ENCODE assay signal across 9 cellular contexts in genomic region chr2:222690564-222691200, GRCh38. TPM values are rescaled to one million over a fixed set of nuclear protein-coding genes. Genes with fewer than 3 reads are reported as not detected.
DNase-seq lines count a peak whose midpoint lies in the region; ATAC-seq, FAIRE-seq and TF ChIP-seq lines count a peak whose summit lies in the region.
"Had no signal": no experiment of that assay in that cellular context is flagged by ENCODE, and none has a peak within 500 bp of the region (broad histone marks: within the 10 kb centered on the region; RNA-seq: fewer than 3 reads in every experiment).

No MANE protein-coding gene starts in this region.

- TF ChIP-seq RAD21 in HepG2 (CRISPR knock-in tag; IDR thresholded peaks at IDR 0.05): peak; percentile 97

- peaks cover 12% of the 10 kb centered on the region for H3K4me1 ChIP-seq in HepG2 (ENCODE audit: insufficient read depth, low read length)

- H3K79me2 ChIP-seq in HepG2 (ENCODE audit: insufficient read depth, low read length): no peaks in the 10 kb centered on the region

- no peak overlapping the region for H3K4me3 ChIP-seq in HepG2 (replicated peaks in 1 of 3; ENCODE audit: insufficient read depth in 1 of 3, low read depth in 2 of 3, low read length in 3 of 3)

- H3K27me3 ChIP-seq in HepG2 (ENCODE audit: control insufficient read depth in 1 of 2, insufficient read depth in 2 of 2, low read length in 2 of 2): no peaks in the 10 kb centered on the region

- peak; percentile 99 for TF ChIP-seq CTCF in HepG2 (CRISPR knock-in tag; IDR thresholded peaks at IDR 0.05)

- no peak overlapping the region for H3K27ac ChIP-seq in HepG2 (ENCODE audit: extremely low read length, insufficient read depth, low read length)

- no peak overlapping the region for H3K4me2 ChIP-seq in HepG2 (ENCODE audit: low read depth, low read length)

- no peak overlapping the region for H3K9ac ChIP-seq in HepG2 (ENCODE audit: insufficient read depth, low read depth, low read length)

- peak; percentile 95 for ATAC-seq in GM18909 (IDR thresholded peaks at IDR 0.05; ENCODE audit: poor library complexity, unreplicated experiment)
- peak; percentile 97 for ATAC-seq in HG03103 (IDR thresholded peaks at IDR 0.05; ENCODE audit: low read depth, unreplicated experiment)
- peak; percentile 92 for ATAC-seq in HepG2

- intact Hi-C loops in HepG2 (cut with micrococcal nuclease; ENCODE audit: unreplicated experiment): loop anchor here (1.0 kb wide), 5 partner anchors 107 to 411 kb away; no protein-coding TSS in a partner anchor

- TF ChIP-seq EP300 in HepG2 (IDR thresholded peaks at IDR 0.05; ENCODE audit: low read depth in 2 of 2, low read length in 2 of 2) (peak in 1 of 2 experiments; percentile 20; a peak in 1 of 4 replicates), HepG2 (CRISPR knock-in tag; IDR thresholded peaks at IDR 0.05; ENCODE audit: borderline replicate concordance) (no peak)

- DNase-seq in C1 segment of cervical spinal cord (lab: John Stamatoyannopoulos, UW): peak in 10 of 14 donors; percentile 3 to 54 (median 34)
- DNase-seq in NCI-H2171 treated with DMSO at 0.1 percent for 48 hours (lab: John Stamatoyannopoulos, UW): peak; percentile 70
- peak; percentile 23 to 47 (median 42) for DNase-seq in activated CD4-positive, CD25-positive, alpha-beta regulatory T cell (lab: John Stamatoyannopoulos, UW)
- DNase-seq in central memory CD4-positive, alpha-beta T cell: peak; percentile 59
- DNase-seq in HepG2 (ENCODE audit: low spot score): peak; percentile 81
- peak; percentile 23 to 36 (median 31) for DNase-seq in stimulated activated CD4-positive, alpha-beta T cell treated with anti-CD3 and anti-CD28 coated beads, TNF-alpha, amount 100 ng/mL, for 4 hours (ENCODE audit: low read depth in 3 of 3)

- H3K36me3 ChIP-seq in HepG2 (replicated peaks in 1 of 2; ENCODE audit: control insufficient read depth in 1 of 2, insufficient read depth in 2 of 2, low read length in 2 of 2): no peaks in the 10 kb centered on the region; a peak in 1 of 5 replicates

- TF ChIP-seq POLR2A in HepG2 (IDR thresholded peaks at IDR 0.05; ENCODE audit: insufficient read depth in 1 of 2, low read depth in 2 of 2, low read length in 2 of 2): no peak

- peak; percentile 88 for FAIRE-seq in HepG2 (lab: Jason Lieb, UNC)

- H4K20me1 ChIP-seq in HepG2 (ENCODE audit: insufficient read depth, low read length): no peaks in the 10 kb centered on the region

- no peaks in the 10 kb centered on the region for H3K9me3 ChIP-seq in HepG2 (ENCODE audit: low read length)

- no TSS peak for BruUV-seq in HepG2 (replicated peaks; lab: Mats Ljungman, UMichigan)

- CTCF ChIA-PET in HepG2 (lab: Yijun Ruan, JAX; ENCODE audit: low intra/inter-chr PET ratio, low total read pairs): interaction anchor here (0.6 to 4.4 kb wide), 25 partner anchors 10 to 411 kb away, joined by 3 to 108 read pairs (median 4); partner anchors contain the start of genes ACSL3 and FARSB

- 27% methylated on average over 10 of the region's 10 CpGs for WGBS in HepG2 (ENCODE audit: low lambda C conversion rate)

- POLR2A ChIA-PET in HepG2 (lab: Yijun Ruan, JAX): interaction anchor here (0.9 kb wide), 1 partner anchor 16 kb away, joined by 3 read pairs; no protein-coding TSS in a partner anchor

- in situ Hi-C loops in HepG2 (cut with HindIII; ENCODE audit: extremely low pct_ligation_motif_present, low pct_unique_long_range_greater_than_20kb): loop anchor here (5.0 to 25.0 kb wide), 2 partner anchors 212 to 397 kb away; no protein-coding TSS in a partner anchor

- no peak overlapping the region for H2AFZ ChIP-seq in HepG2 (ENCODE audit: low read length)

TF ChIP-seq in HepG2, 621 proteins besides CTCF, POLR2A, EP300 and RAD21 (continues in another document):
- TF ChIP-seq CBX1 (IDR thresholded peaks at IDR 0.05; ENCODE audit: low read depth): peak; percentile 39
- no peak for TF ChIP-seq MBD4 (IDR thresholded peaks at IDR 0.05; ENCODE audit: borderline replicate concordance, low read length)
- no peak for TF ChIP-seq ZFP1 (CRISPR knock-in tag; IDR thresholded peaks at IDR 0.05)
- no peak for TF ChIP-seq ZNF543 (CRISPR knock-in tag; IDR thresholded peaks at IDR 0.05)
- 0 out of 2 replicates have a peak, but pooled peaks have one; percentile 19 for TF ChIP-seq FOXK2 (IDR thresholded peaks at IDR 0.05)
- no peak for TF ChIP-seq CREB1 (IDR thresholded peaks at IDR 0.05)
- no peak for TF ChIP-seq CREB1 (CRISPR knock-in tag; IDR thresholded peaks at IDR 0.05)
- TF ChIP-seq GATAD1 (CRISPR knock-in tag; IDR thresholded peaks at IDR 0.05): 0 out of 2 replicates have a peak, but pooled peaks have one; percentile 34
- TF ChIP-seq ZNF160 (CRISPR knock-in tag; IDR thresholded peaks at IDR 0.05): no peak
- TF ChIP-seq DBP (CRISPR knock-in tag; IDR thresholded peaks at IDR 0.05; ENCODE audit: not compliant biosample characterization): no peak
- TF ChIP-seq SOX5 (CRISPR knock-in tag; IDR thresholded peaks at IDR 0.05; ENCODE audit: borderline replicate concordance): peak; percentile 59; the same call in 1 of the 2 replicates
- TF ChIP-seq PAF1 (CRISPR knock-in tag; IDR thresholded peaks at IDR 0.05): no peak
- 0 out of 2 replicates have a peak, but pooled peaks have one; percentile 35 for TF ChIP-seq SIN3A (IDR thresholded peaks at IDR 0.05; ENCODE audit: borderline replicate concordance, low read depth, low read length)
- no peak for TF ChIP-seq ZNF773 (CRISPR knock-in tag; IDR thresholded peaks at IDR 0.05; ENCODE audit: borderline replicate concordance)
- TF ChIP-seq ZNF124 (CRISPR knock-in tag; IDR thresholded peaks at IDR 0.05): 0 out of 2 replicates have a peak, but pooled peaks have one; percentile 68
- no peak for TF ChIP-seq ZNF850 (CRISPR knock-in tag; conservative IDR thresholded peaks at IDR 0.05)

RNA-seq across cellular contexts. Expression of gene MOGAT1, which starts 19.2 kb away (rescaled TPM):
- total RNA-seq in HepG2 (2016; rRNA removed; fragmentation: Illumina TruSeq; extraction: Trizol): 1.3 and 4.3 TPM in 2 replicates
- 0.61 and 1.2 TPM in 2 replicates for total RNA-seq in HepG2 (2016; cell fraction: cytosol; rRNA removed; fragmentation: Illumina TruSeq; extraction: Trizol; ENCODE audit: low read depth)
- total RNA-seq in HepG2 (2016; cell fraction: insoluble cytoplasmic fraction; rRNA removed; fragmentation: Illumina TruSeq; extraction: Trizol): 1.2 and 3.9 TPM in 2 replicates
- 0.93 and 1.2 TPM in 2 replicates for total RNA-seq in HepG2 (2016; cell fraction: membrane; rRNA removed; fragmentation: Illumina TruSeq; extraction: Trizol)
- total RNA-seq in HepG2 (2016; cell fraction: nucleus; rRNA removed; fragmentation: Illumina TruSeq; extraction: Trizol): 8.0 TPM in 2 replicates
- 0.81 and 0.98 TPM in 2 replicates for polyA plus RNA-seq in HepG2 (2011; rRNA removed)
- polyA plus RNA-seq in HepG2 (2011; cell fraction: cytosol; rRNA removed): 0.25 and 0.38 TPM in 2 replicates
- 1.4 and 1.8 TPM in 2 replicates for polyA plus RNA-seq in HepG2 (2011; cell fraction: nucleus; rRNA removed)
- polyA plus RNA-seq in HepG2 (2012): 0.36 and 0.47 TPM in 2 replicates
- 0.59 and 0.72 TPM in 2 replicates for polyA plus RNA-seq in HepG2 (2016; cell fraction: cytosol; fragmentation: Illumina TruSeq; extraction: Trizol; ENCODE audit: low read depth)
- 0.46 and 0.64 TPM in 2 replicates for polyA plus RNA-seq in HepG2 (2016; cell fraction: insoluble cytoplasmic fraction; fragmentation: Illumina TruSeq; extraction: Trizol; ENCODE audit: low read depth)
- polyA plus RNA-seq in HepG2 (2016; cell fraction: membrane; fragmentation: Illumina TruSeq; extraction: Trizol; ENCODE audit: low read depth): 0.55 and 0.64 TPM in 2 replicates
- 4.3 and 5.0 TPM in 2 replicates for polyA plus RNA-seq in HepG2 (2016; cell fraction: nucleus; fragmentation: Illumina TruSeq; extraction: Trizol; ENCODE audit: insufficient read depth, low read depth)
- 1.3 TPM in 1 of 2 replicates, not detected in the other for polyA minus RNA-seq in HepG2 (2011; rRNA and poly(A)+ RNA removed; ENCODE audit: low replicate concordance)
- polyA minus RNA-seq in HepG2 (2011; cell fraction: cytosol; rRNA and poly(A)+ RNA removed): 0.59 and 0.62 TPM in 2 replicates
- polyA minus RNA-seq in HepG2 (2011; cell fraction: nucleus; rRNA and poly(A)+ RNA removed): 4.2 and 4.4 TPM in 2 replicates
- total RNA-seq: activated CD8-positive, alpha-beta memory T cell treated with anti-CD3 and anti-CD28 coated beads for 36 hours had no signal

RNA-seq across cellular contexts. Expression of gene FARSB, which starts 34.8 kb away (rescaled TPM):
- 45.9 and 68.1 TPM in 2 replicates for total RNA-seq in HepG2 (2016; rRNA removed; fragmentation: Illumina TruSeq; extraction: Trizol)
- total RNA-seq in HepG2 (2016; cell fraction: cytosol; rRNA removed; fragmentation: Illumina TruSeq; extraction: Trizol; ENCODE audit: low read depth): 17.9 and 20.0 TPM in 2 replicates
- total RNA-seq in HepG2 (2016; cell fraction: insoluble cytoplasmic fraction; rRNA removed; fragmentation: Illumina TruSeq; extraction: Trizol): 46.3 and 67.7 TPM in 2 replicates
- 26.9 and 31.4 TPM in 2 replicates for total RNA-seq in HepG2 (2016; cell fraction: membrane; rRNA removed; fragmentation: Illumina TruSeq; extraction: Trizol)
- total RNA-seq in HepG2 (2016; cell fraction: nucleus; rRNA removed; fragmentation: Illumina TruSeq; extraction: Trizol): 36.7 and 38.1 TPM in 2 replicates
- polyA plus RNA-seq in HepG2 (2011; rRNA removed): 19.2 and 23.3 TPM in 2 replicates
- 12.4 and 17.3 TPM in 2 replicates for polyA plus RNA-seq in HepG2 (2011; cell fraction: cytosol; rRNA removed)
- 7.7 and 8.8 TPM in 2 replicates for polyA plus RNA-seq in HepG2 (2011; cell fraction: nucleus; rRNA removed)
- 28.5 and 35.1 TPM in 2 replicates for polyA plus RNA-seq in HepG2 (2012)
- polyA plus RNA-seq in HepG2 (2016; cell fraction: cytosol; fragmentation: Illumina TruSeq; extraction: Trizol; ENCODE audit: low read depth): 14.9 and 15.4 TPM in 2 replicates
- 84.0 and 86.1 TPM in 2 replicates for polyA plus RNA-seq in HepG2 (2016; cell fraction: insoluble cytoplasmic fraction; fragmentation: Illumina TruSeq; extraction: Trizol; ENCODE audit: low read depth)
- polyA plus RNA-seq in HepG2 (2016; cell fraction: membrane; fragmentation: Illumina TruSeq; extraction: Trizol; ENCODE audit: low read depth): 22.7 and 26.5 TPM in 2 replicates
- 31.2 and 31.9 TPM in 2 replicates for polyA plus RNA-seq in HepG2 (2016; cell fraction: nucleus; fragmentation: Illumina TruSeq; extraction: Trizol; ENCODE audit: insufficient read depth, low read depth)
- polyA minus RNA-seq in HepG2 (2011; rRNA and poly(A)+ RNA removed; ENCODE audit: low replicate concordance): 11.7 and 18.0 TPM in 2 replicates
- 13.3 and 13.4 TPM in 2 replicates for polyA minus RNA-seq in HepG2 (2011; cell fraction: cytosol; rRNA and poly(A)+ RNA removed)
- 27.8 and 32.3 TPM in 2 replicates for polyA minus RNA-seq in HepG2 (2011; cell fraction: nucleus; rRNA and poly(A)+ RNA removed)

Comparison
In these comparisons a context has a peak if more than half of its experiments do, and no peak if none do; other contexts are left out.
1. DNase-seq: peak in every context shown above with its lines; median percentile 81 in HepG2; 70 in NCI-H2171 treated with DMSO at 0.1 percent for 48 hours; 59 in central memory CD4-positive, alpha-beta T cell; 42 in activated CD4-positive, CD25-positive, alpha-beta regulatory T cell; 34 in C1 segment of cervical spinal cord; 31 in stimulated activated CD4-positive, alpha-beta T cell treated with anti-CD3 and anti-CD28 coated beads, TNF-alpha, amount 100 ng/mL, for 4 hours.